11 cellular contexts compared by ENCODE assay signal in genomic region chr6:163712569-163712966, GRCh38.
DNase-seq lines count a peak whose midpoint lies in the region; ATAC-seq and TF ChIP-seq lines count a peak whose summit lies in the region.
"Had no signal": no experiment of that assay in that cellular context is flagged by ENCODE, and none has a peak within 500 bp of the region (broad histone marks: within the 10 kb centered on the region; RNA-seq: fewer than 3 reads in every experiment).

No MANE protein-coding gene starts in this region.

- H3K9ac ChIP-seq in adipocyte (ENCODE audit: low read length), result peak overlapping the region; percentile 63
- H3K9ac ChIP-seq in mesendoderm (ENCODE audit: low read length), result no peak overlapping the region

- no peak overlapping the region for H2BK120ac ChIP-seq in mesendoderm (ENCODE audit: low read depth, low read length)

- H3K27me3 ChIP-seq in adipocyte (replicated peaks; ENCODE audit: control insufficient read depth, insufficient read depth, low read length) (peaks cover 3% of the 10 kb centered on the region), testis (no peaks in the 10 kb centered on the region), mesendoderm (ENCODE audit: insufficient read depth, low read length, poor library complexity) (no peaks in the 10 kb centered on the region)

- ATAC-seq in HG03442 (IDR thresholded peaks at IDR 0.05; ENCODE audit: unreplicated experiment), result peak; percentile 0
- no peak for ATAC-seq in HG03342 (IDR thresholded peaks at IDR 0.05; ENCODE audit: unreplicated experiment)
- ATAC-seq in left lobe of liver, result no peak

- no peak overlapping the region for H3K23ac ChIP-seq in mesendoderm (ENCODE audit: low read length)

- H3K4me3 ChIP-seq in adipocyte (ENCODE audit: low read length) (peak overlapping the region; percentile 43), testis (no peak overlapping the region), mesendoderm (ENCODE audit: low read length) (no peak overlapping the region)

- no peak overlapping the region for H3K4me2 ChIP-seq in mesendoderm (ENCODE audit: low read length)

- H4K5ac ChIP-seq in mesendoderm (ENCODE audit: low read length), result no peak overlapping the region

- H3K9me3 ChIP-seq in adipocyte (ENCODE audit: control insufficient read depth, low read length) (no peaks in the 10 kb centered on the region), testis (no peaks in the 10 kb centered on the region)

- no peaks in the 10 kb centered on the region for H3K79me1 ChIP-seq in mesendoderm (ENCODE audit: low read length)

- TF ChIP-seq CTCF in testis (IDR thresholded peaks at IDR 0.05), result no peak

- no peak for DNase-seq in adipocyte (ENCODE audit: low read depth)
- DNase-seq in medulla oblongata (ENCODE audit: extremely low spot score), result peak; percentile 27
- no peak for DNase-seq in testis
- DNase-seq in left lobe of liver (ENCODE audit: low spot score), result no peak
- DNase-seq in mesendoderm, result no peak
- DNase-seq in epidermal melanocyte (ENCODE audit: insufficient read length, low spot score), result no peak
- DNase-seq: GOT3, NCI-H69, retina had no signal

- no peak overlapping the region for H3K56ac ChIP-seq in mesendoderm (ENCODE audit: low read length)

- H2BK15ac ChIP-seq in mesendoderm (replicated peaks; ENCODE audit: low read depth), result no peak overlapping the region

- H2BK5ac ChIP-seq in mesendoderm (ENCODE audit: low read length), result no peak overlapping the region

- intact Hi-C loops in testis (cut with DNase I; ENCODE audit: low total_unique reads), result no loop called here

- WGBS in testis, 2 donors, result 70 to 74% methylated on average over 6 to 8 of the region's 8 CpGs
- whole genome bisulfite sequencing in mesendoderm (ENCODE audit: extremely low coverage, insufficient coverage, low lambda C conversion rate), result no CpG with 5 or more reads among the region's 8 CpGs

- H4K8ac ChIP-seq in mesendoderm (ENCODE audit: low read depth, low read length), result no peak overlapping the region

- TF ChIP-seq POLR2A in testis (IDR thresholded peaks at IDR 0.05), result no peak

- no peak overlapping the region for H3K4ac ChIP-seq in mesendoderm (ENCODE audit: low read depth, low read length)

- H3K36me3 ChIP-seq in adipocyte (ENCODE audit: control insufficient read depth, insufficient read depth, low read length, severe bottlenecking), result no peaks in the 10 kb centered on the region
- no peaks in the 10 kb centered on the region for H3K36me3 ChIP-seq in testis (ENCODE audit: low read depth, missing control alignments)
- no peaks in the 10 kb centered on the region for H3K36me3 ChIP-seq in mesendoderm (ENCODE audit: control insufficient read depth, insufficient read depth, low read length)

- no peak overlapping the region for H2AK5ac ChIP-seq in mesendoderm (ENCODE audit: low read length)

- H3K79me2 ChIP-seq in mesendoderm (ENCODE audit: control insufficient read depth, insufficient read depth, low read length), result no peaks in the 10 kb centered on the region

- H3K4me1 ChIP-seq in adipocyte (ENCODE audit: control insufficient read depth, insufficient read depth, low read length), result peaks cover 42% of the 10 kb centered on the region
- peaks cover 25% of the 10 kb centered on the region for H3K4me1 ChIP-seq in testis
- no peaks in the 10 kb centered on the region for H3K4me1 ChIP-seq in mesendoderm (ENCODE audit: control insufficient read depth, low read depth, low read length)

- H3K27ac ChIP-seq in testis (peak overlapping the region; percentile 50 to 59), mesendoderm (ENCODE audit: low read depth, low read length) (no peak overlapping the region)

- no peak overlapping the region for H3K18ac ChIP-seq in mesendoderm (ENCODE audit: low read length)
